In genomic region chr14:50542941-50543418, GRCh38 we compare ENCODE assay signal across 8 cellular contexts. TPM values are rescaled to one million over a fixed set of nuclear protein-coding genes. Genes with fewer than 3 reads are reported as not detected.
DNase-seq lines count a peak whose midpoint lies in the region; ATAC-seq and TF ChIP-seq lines count a peak whose summit lies in the region.

No MANE protein-coding gene starts in this region.

- TF ChIP-seq POLR2A in IMR-90 (IDR thresholded peaks at IDR 0.05; ENCODE audit: low read depth, low read length): no peak

- intact Hi-C loops in IMR-90 (cut with micrococcal nuclease): loop anchor here (1.0 kb wide), 3 partner anchors 230 to 317 kb away; no protein-coding TSS in a partner anchor

- no peak overlapping the region for H2AK5ac ChIP-seq in IMR-90 (ENCODE audit: low read depth, low read length)

- H3K9me3 ChIP-seq in IMR-90 (ENCODE audit: control insufficient read depth, insufficient read depth, low read length): no peaks in the 10 kb centered on the region

- no peak overlapping the region for H4K91ac ChIP-seq in IMR-90 (ENCODE audit: insufficient read depth, low read depth, low read length)

- H2BK20ac ChIP-seq in IMR-90 (ENCODE audit: low read depth, low read length): no peak overlapping the region

- ATAC-seq in GM18511 (IDR thresholded peaks at IDR 0.05; ENCODE audit: unreplicated experiment) (peak; percentile 71), IMR-90 (ENCODE audit: low read depth) (peak; percentile 79)
- ATAC-seq in stimulated activated naive B cell treated with anti-CD40 and anti-IgM and Interleukin-4, amounts not matched to agents 10 μg/mL and 1 μg/mL and 100 μg/mL, for 72 hours (replicated peaks): peak; percentile 79 to 83

- H3K27me3 Mint-ChIP-seq in stimulated activated naive B cell treated with anti-CD40 and anti-IgM and Interleukin-4, amounts not matched to agents 10 μg/mL and 1 μg/mL and 100 μg/mL, for 72 hours: no peaks in the 10 kb centered on the region

- H3K27ac ChIP-seq in IMR-90 (ENCODE audit: insufficient read depth, low read length): no peak overlapping the region

- peak; percentile 58 for TF ChIP-seq RAD21 in IMR-90 (IDR thresholded peaks at IDR 0.05; ENCODE audit: low read length)

- H3K79me1 ChIP-seq in IMR-90 (ENCODE audit: low read depth in 1 of 2, low read length in 2 of 2): no peaks in the 10 kb centered on the region

- H3K4me2 ChIP-seq in IMR-90 (ENCODE audit: low read depth, low read length): no peak overlapping the region

- CTCF ChIA-PET in BJ (lab: Yijun Ruan, JAX) (interaction anchor here (0.8 to 8.9 kb wide), 16 partner anchors 11 to 318 kb away, joined by 3 to 117 read pairs (median 4); partner anchors contain the start of genes ATL1 and MAP4K5), IMR-90 (lab: Yijun Ruan, JAX) (interaction anchor here (0.7 to 2.0 kb wide), 7 partner anchors 8 to 317 kb away, joined by 3 to 6 read pairs (median 4); partner anchors contain the start of gene ATL1)

- H3K9me3 Mint-ChIP-seq in stimulated activated naive B cell treated with anti-CD40 and anti-IgM and Interleukin-4, amounts not matched to agents 10 μg/mL and 1 μg/mL and 100 μg/mL, for 72 hours: peaks cover 0 to 2% of the 10 kb centered on the region in 2 donors

- TF ChIP-seq CTCF in BJ (IDR thresholded peaks at IDR 0.05; ENCODE audit: insufficient read depth, low read depth, low read length): peak; percentile 54
- TF ChIP-seq CTCF in IMR-90 (conservative IDR thresholded peaks at IDR 0.05; ENCODE audit: low read depth, low read length): peak; percentile 56

- H2AK9ac ChIP-seq in IMR-90 (replicated peaks; ENCODE audit: low read depth, low read length, poor library complexity): no peak overlapping the region

- no peaks in the 10 kb centered on the region for H4K20me1 ChIP-seq in IMR-90 (ENCODE audit: insufficient read depth, low read length)

- H3K36me3 Mint-ChIP-seq in stimulated activated naive B cell treated with anti-CD40 and anti-IgM and Interleukin-4, amounts not matched to agents 10 μg/mL and 1 μg/mL and 100 μg/mL, for 72 hours: peaks cover 3 to 4% of the 10 kb centered on the region in 2 donors

- no peak overlapping the region for H2BK5ac ChIP-seq in IMR-90 (ENCODE audit: low read depth, low read length, poor library complexity, severe bottlenecking)

- DNase-seq in BJ (ENCODE audit: low read depth): no peak
- DNase-seq in IMR-90: peak; percentile 61
- DNase-seq in NCI-H82 (lab: John Stamatoyannopoulos, UW): peak; percentile 88
- peak; percentile 24 for DNase-seq in amniotic stem cell (lab: John Stamatoyannopoulos, UW)
- DNase-seq in inferior parietal cortex (ENCODE audit: extremely low spot score): peak; percentile 73
- no peak for DNase-seq in stimulated activated naive B cell treated with anti-CD40 and anti-IgM and Interleukin-4, amounts not matched to agents 10 μg/mL and 1 μg/mL and 100 μg/mL, for 72 hours
- no peak for DNase-seq in activated effector memory CD4-positive, alpha-beta T cell treated with anti-CD3 and anti-CD28 coated beads, Interleukin-2, amount 50 U/mL, for 16 hours

- H2BK120ac ChIP-seq in IMR-90 (ENCODE audit: low read depth, low read length): no peak overlapping the region

- H3K36me3 ChIP-seq in BJ (ENCODE audit: control insufficient read depth, insufficient read depth, low read length): no peaks in the 10 kb centered on the region
- no peaks in the 10 kb centered on the region for H3K36me3 ChIP-seq in IMR-90 (ENCODE audit: control insufficient read depth, insufficient read depth, low read length)

- no peak overlapping the region for H3K23ac ChIP-seq in IMR-90 (ENCODE audit: low read depth, low read length)

- no TSS peak for BruUV-seq in IMR-90 (replicated peaks; lab: Mats Ljungman, UMichigan)

- no peak overlapping the region for H4K5ac ChIP-seq in IMR-90 (ENCODE audit: low read depth, low read length)

- H3K4me3 ChIP-seq in BJ (ENCODE audit: low read depth, low read length) (no peak overlapping the region), IMR-90 (ENCODE audit: insufficient read depth, low read depth, low read length) (no peak overlapping the region)

- H3K4me3 Mint-ChIP-seq in stimulated activated naive B cell treated with anti-CD40 and anti-IgM and Interleukin-4, amounts not matched to agents 10 μg/mL and 1 μg/mL and 100 μg/mL, for 72 hours: no peak overlapping the region

- H2AFZ ChIP-seq in IMR-90 (replicated peaks; ENCODE audit: low read length, poor library complexity): no peak overlapping the region

- no peak overlapping the region for H3K4ac ChIP-seq in IMR-90 (ENCODE audit: low read depth, low read length)

- no peak overlapping the region for H3K14ac ChIP-seq in IMR-90 (replicated peaks; ENCODE audit: low read depth, low read length)

- H3K4me1 Mint-ChIP-seq in stimulated activated naive B cell treated with anti-CD40 and anti-IgM and Interleukin-4, amounts not matched to agents 10 μg/mL and 1 μg/mL and 100 μg/mL, for 72 hours: peaks cover 10 to 20% of the 10 kb centered on the region in 2 donors

- no peak overlapping the region for H3K18ac ChIP-seq in IMR-90 (ENCODE audit: low read depth, low read length)

- no peaks in the 10 kb centered on the region for H3K4me1 ChIP-seq in IMR-90 (ENCODE audit: control insufficient read depth, insufficient read depth, low read length)

- H3K27me3 ChIP-seq in BJ (ENCODE audit: control insufficient read depth, insufficient read depth, low read length) (peaks cover 2% of the 10 kb centered on the region), IMR-90 (ENCODE audit: control insufficient read depth, insufficient read depth, low read length) (no peaks in the 10 kb centered on the region; the same call in 1 of the 2 replicates)

- POLR2A ChIA-PET in BJ (lab: Charles Lee) (no interaction called here), IMR-90 (lab: Charles Lee; ENCODE audit: unreplicated experiment) (no interaction called here)

- dilution Hi-C loops in IMR-90 (cut with HindIII; ENCODE audit: low sequenced_read_pairs, unreplicated experiment): no loop called here

- no peak overlapping the region for H3K27ac Mint-ChIP-seq in stimulated activated naive B cell treated with anti-CD40 and anti-IgM and Interleukin-4, amounts not matched to agents 10 μg/mL and 1 μg/mL and 100 μg/mL, for 72 hours

- WGBS in IMR-90 (ENCODE audit: extremely low coverage in 2 of 2, insufficient read length in 1 of 2), 2 experiments: no CpG with 5 or more reads among the region's 2 CpGs

- H3K56ac ChIP-seq in IMR-90 (ENCODE audit: extremely low read depth, insufficient read depth, low read length): no peak overlapping the region

- no peak overlapping the region for H3K9ac ChIP-seq in IMR-90 (ENCODE audit: low read depth, low read length)

- no peaks in the 10 kb centered on the region for H3K9me1 ChIP-seq in IMR-90 (ENCODE audit: insufficient read depth, low read length)

- H2BK15ac ChIP-seq in IMR-90 (ENCODE audit: low read depth, low read length): no peak overlapping the region

- in situ Hi-C loops in IMR-90 (cut with MboI; ENCODE audit: low sequenced_read_pairs): loop anchor here (5.0 kb wide), 1 partner anchor 234 kb away; no protein-coding TSS in a partner anchor

- no peak overlapping the region for H4K8ac ChIP-seq in IMR-90 (ENCODE audit: low read depth in 2 of 2, low read length in 2 of 2)

TF ChIP-seq in IMR-90, 13 proteins besides CTCF, POLR2A, EP300 and RAD21:
- TF ChIP-seq SMC3 (IDR thresholded peaks at IDR 0.05; ENCODE audit: low read depth, low read length) (peak; percentile 62), MXI1 (IDR thresholded peaks at IDR 0.05; ENCODE audit: borderline replicate concordance, low read depth, low read length) (no peak), RFX5 (IDR thresholded peaks at IDR 0.05; ENCODE audit: low read depth, low read length) (peak; percentile 36; the same call in 1 of the 2 replicates)
TF ChIP-seq in IMR-90: peak in this region for 2.

RNA-seq across cellular contexts. Expression of gene MAP4K5, which starts 10.6 kb away (rescaled TPM):
- polyA plus RNA-seq in BJ (2011; rRNA removed) (8.8 and 15.7 TPM in 2 replicates), IMR-90 (2012; rRNA removed) (27.5 and 33.1 TPM in 2 replicates)
- polyA minus RNA-seq in BJ (2011; rRNA and poly(A)+ RNA removed): 10.4 and 12.2 TPM in 2 replicates
- 46.1 and 66.1 TPM in 2 replicates for total RNA-seq in IMR-90 (2012; rRNA removed)
- polyA plus RNA-seq in IMR-90 (2012; cell fraction: cytosol; rRNA removed): 74.9 and 171 TPM in 2 replicates
- 104 and 109 TPM in 2 replicates for polyA plus RNA-seq in IMR-90 (2012; cell fraction: nucleus; rRNA removed; ENCODE audit: low replicate concordance)

RNA-seq across cellular contexts. Expression of gene ATL1, which starts 17.0 kb away (rescaled TPM):
- polyA plus RNA-seq in BJ (2011; rRNA removed) (4.5 and 5.5 TPM in 2 replicates), IMR-90 (2012; rRNA removed) (5.3 and 6.0 TPM in 2 replicates)
- 2.1 and 2.9 TPM in 2 replicates for polyA minus RNA-seq in BJ (2011; rRNA and poly(A)+ RNA removed)
- 10.3 and 12.2 TPM in 2 replicates for total RNA-seq in IMR-90 (2012; rRNA removed)
- polyA plus RNA-seq in IMR-90 (2012; cell fraction: cytosol; rRNA removed): 1.5 and 3.6 TPM in 2 replicates
- polyA plus RNA-seq in IMR-90 (2012; cell fraction: nucleus; rRNA removed; ENCODE audit: low replicate concordance): 2.4 and 3.9 TPM in 2 replicates

Comparison
In these comparisons a context has a peak if more than half of its experiments do, and no peak if none do; other contexts are left out.
1. DNase-seq: peak in IMR-90 (single experiment), NCI-H82 (single experiment), amniotic stem cell (single experiment) and inferior parietal cortex (single experiment); none in BJ (single experiment), stimulated activated naive B cell treated with anti-CD40 and anti-IgM and Interleukin-4, amounts not matched to agents 10 μg/mL and 1 μg/mL and 100 μg/mL, for 72 hours (single experiment) and activated effector memory CD4-positive, alpha-beta T cell treated with anti-CD3 and anti-CD28 coated beads, Interleukin-2, amount 50 U/mL, for 16 hours (single experiment).
2. Peak in every context shown above with its lines, with median percentiles within 50 percentile points of each other: ATAC-seq.